ENCODE assay signal across 9 cellular contexts in the genomic region with DNA sequence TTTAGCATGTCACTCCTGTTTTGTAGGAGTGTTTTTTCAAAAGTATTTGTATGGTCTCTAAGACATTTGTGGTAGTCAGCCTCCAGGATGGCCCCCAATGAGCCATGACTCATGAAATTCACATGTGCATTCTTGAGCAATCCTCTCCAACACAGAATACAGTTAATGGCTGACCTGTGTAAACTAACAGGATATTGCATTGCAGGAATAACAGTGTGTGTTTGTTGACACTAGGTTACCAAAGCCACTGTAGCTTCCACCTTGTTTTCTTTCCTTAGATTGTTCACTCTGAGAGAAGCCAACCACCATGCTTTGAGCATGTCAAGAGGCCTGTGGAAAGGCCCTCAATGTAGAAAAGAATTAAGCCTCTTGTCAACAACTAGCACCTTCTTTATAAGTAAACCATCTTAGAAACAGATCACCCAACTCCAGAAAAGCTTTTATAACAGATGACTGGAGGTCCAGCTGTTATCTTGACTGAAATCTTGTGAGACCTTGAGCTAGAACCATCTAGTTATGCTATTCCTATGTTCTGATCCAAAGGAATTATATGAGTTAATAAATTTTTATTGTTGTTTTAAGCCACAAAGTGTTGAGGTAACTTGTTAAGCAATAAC. TPM values are rescaled to one million over a fixed set of nuclear protein-coding genes. Genes with fewer than 3 reads are reported as not detected.
DNase-seq lines count a peak whose midpoint lies in the region; ATAC-seq and TF ChIP-seq lines count a peak whose summit lies in the region.
"Had no signal": no experiment of that assay in that cellular context is flagged by ENCODE, and none has a peak within 500 bp of the region (broad histone marks: within the 10 kb centered on the region; RNA-seq: fewer than 3 reads in every experiment).

No MANE protein-coding gene starts in this region.

- peaks cover 4% of the 10 kb centered on the region for H3K4me1 ChIP-seq in left ventricle myocardium inferior
- H3K4me1 ChIP-seq in ascending aorta, result no peaks in the 10 kb centered on the region

- CTCF ChIA-PET in AG04449 (lab: Yijun Ruan, JAX), result interaction anchor here (0.9 to 1.2 kb wide), 3 partner anchors 16 to 23 kb away, joined by 3 read pairs; no protein-coding TSS in a partner anchor
- CTCF ChIA-PET in WTC11 (lab: Charles Lee), result no interaction called here

- ATAC-seq in WTC11, result no peak; the same call in 1 of the 2 replicates

- H3K9me3 ChIP-seq in left ventricle myocardium inferior (replicated peaks), result no peaks in the 10 kb centered on the region
- no peaks in the 10 kb centered on the region for H3K9me3 ChIP-seq in ascending aorta

- no peak overlapping the region for H3K4me3 Mint-ChIP-seq in WTC11
- H3K4me3 Mint-ChIP-seq: activated naive CD4-positive, alpha-beta T cell treated with anti-CD3 and anti-CD28 coated beads for 36 hours had no signal

- H3K4me3 ChIP-seq in AG04449 (ENCODE audit: low read depth, low read length) (no peak overlapping the region), HL-60 (replicated peaks; ENCODE audit: insufficient read depth, low read length) (no peak overlapping the region), left ventricle myocardium inferior (no peak overlapping the region), ascending aorta (no peak overlapping the region)

- H3K4me1 Mint-ChIP-seq in WTC11, result peaks cover 19% of the 10 kb centered on the region

- POLR2A ChIA-PET in AG04449 (lab: Yijun Ruan, JAX), result no interaction called here
- POLR2A ChIA-PET in WTC11 (lab: Charles Lee), result no interaction called here

- peak overlapping the region; percentile 67 for H3K27ac ChIP-seq in HL-60 (replicated peaks)
- no peak overlapping the region for H3K27ac ChIP-seq in left ventricle myocardium inferior (replicated peaks)
- no peak overlapping the region for H3K27ac ChIP-seq in ascending aorta

- no peaks in the 10 kb centered on the region; the same call in 1 of the 2 replicates for H3K9me3 Mint-ChIP-seq in WTC11

- H3K36me3 Mint-ChIP-seq in WTC11, result peaks cover 3% of the 10 kb centered on the region; the same call in 1 of the 2 replicates

- peak; percentile 61 for DNase-seq in AG04449 (ENCODE audit: low read depth, low spot score)
- peak; percentile 31 to 35 for DNase-seq in HL-60 (ENCODE audit: low read depth in 1 of 2, low spot score in 1 of 2)
- DNase-seq in WTC11 (ENCODE audit: low spot score), result no peak
- DNase-seq in kidney glomerular epithelial cell (lab: John Stamatoyannopoulos, UW), result peak; percentile 94
- no peak for DNase-seq in cerebellar cortex (ENCODE audit: low spot score)
- DNase-seq in NCI-H1436 treated with DMSO at 0.1 percent for 48 hours (lab: John Stamatoyannopoulos, UW), result no peak
- no peak for DNase-seq in left ventricle myocardium inferior
- DNase-seq in ascending aorta (ENCODE audit: low spot score in 2 of 2), result no peak
- DNase-seq: activated naive CD4-positive, alpha-beta T cell treated with anti-CD3 and anti-CD28 coated beads for 36 hours had no signal

- H3K27me3 Mint-ChIP-seq in WTC11 (ENCODE audit: low read depth), result no peaks in the 10 kb centered on the region

- H3K36me3 ChIP-seq in left ventricle myocardium inferior (peaks cover 41% of the 10 kb centered on the region), ascending aorta (peaks cover 18 to 19% of the 10 kb centered on the region in 2 donors)

- TF ChIP-seq CTCF in AG04449 (IDR thresholded peaks at IDR 0.05; ENCODE audit: insufficient read depth, low read length, missing control alignments) (no peak), HL-60 (IDR thresholded peaks at IDR 0.05; ENCODE audit: insufficient read depth, low read length) (no peak), WTC11 (IDR thresholded peaks at IDR 0.05) (no peak), left ventricle myocardium inferior (IDR thresholded peaks at IDR 0.05; ENCODE audit: borderline replicate concordance) (no peak), ascending aorta (IDR thresholded peaks at IDR 0.05) (no peak)

- H3K27me3 ChIP-seq in HL-60 (ENCODE audit: insufficient read depth, poor library complexity, severe bottlenecking) (no peaks in the 10 kb centered on the region), left ventricle myocardium inferior (ENCODE audit: low read depth) (no peaks in the 10 kb centered on the region), ascending aorta (no peaks in the 10 kb centered on the region)

- H3K27ac Mint-ChIP-seq in WTC11, result peak overlapping the region; percentile 45
- H3K27ac Mint-ChIP-seq: activated naive CD4-positive, alpha-beta T cell treated with anti-CD3 and anti-CD28 coated beads for 36 hours had no signal

- intact Hi-C loops in left ventricle myocardium inferior (cut with micrococcal nuclease), result no loop called here
- intact Hi-C loops in ascending aorta (cut with DNase I), result no loop called here

TF ChIP-seq in WTC11, 78 proteins besides CTCF, POLR2A, EP300 and RAD21:
- TF ChIP-seq OVOL2 (CRISPR knock-in tag; IDR thresholded peaks at IDR 0.05; ENCODE audit: borderline replicate concordance) (no peak), GABPB1 (CRISPR knock-in tag; IDR thresholded peaks at IDR 0.05) (peak; percentile 94)

RNA-seq across cellular contexts. Expression of gene TBCK, which starts 28.5 kb away (rescaled TPM):
- 26.3 to 30.5 TPM (median 28.6 TPM) in 3 replicates for total RNA-seq in WTC11 (2021)
- total RNA-seq in left ventricle myocardium inferior, result 20.3 TPM
- total RNA-seq in ascending aorta, result 35.7 TPM

RNA-seq across cellular contexts. Expression of gene AIMP1, which starts 28.9 kb away (rescaled TPM):
- total RNA-seq in WTC11 (2021) (51.2 to 53.3 TPM (median 52.5 TPM) in 3 replicates), left ventricle myocardium inferior (36.4 TPM), ascending aorta (14.9 TPM)

Comparison
In these comparisons a context has a peak if more than half of its experiments do, and no peak if none do; other contexts are left out.
1. DNase-seq: peak in AG04449 (single experiment), HL-60 (2 of 2) and kidney glomerular epithelial cell (single experiment); none in WTC11 (single experiment), cerebellar cortex (single experiment), NCI-H1436 treated with DMSO at 0.1 percent for 48 hours (single experiment), left ventricle myocardium inferior (single experiment) and ascending aorta (0 of 2).